ENCODE assay signal across 8 cellular contexts in the genomic region with DNA sequence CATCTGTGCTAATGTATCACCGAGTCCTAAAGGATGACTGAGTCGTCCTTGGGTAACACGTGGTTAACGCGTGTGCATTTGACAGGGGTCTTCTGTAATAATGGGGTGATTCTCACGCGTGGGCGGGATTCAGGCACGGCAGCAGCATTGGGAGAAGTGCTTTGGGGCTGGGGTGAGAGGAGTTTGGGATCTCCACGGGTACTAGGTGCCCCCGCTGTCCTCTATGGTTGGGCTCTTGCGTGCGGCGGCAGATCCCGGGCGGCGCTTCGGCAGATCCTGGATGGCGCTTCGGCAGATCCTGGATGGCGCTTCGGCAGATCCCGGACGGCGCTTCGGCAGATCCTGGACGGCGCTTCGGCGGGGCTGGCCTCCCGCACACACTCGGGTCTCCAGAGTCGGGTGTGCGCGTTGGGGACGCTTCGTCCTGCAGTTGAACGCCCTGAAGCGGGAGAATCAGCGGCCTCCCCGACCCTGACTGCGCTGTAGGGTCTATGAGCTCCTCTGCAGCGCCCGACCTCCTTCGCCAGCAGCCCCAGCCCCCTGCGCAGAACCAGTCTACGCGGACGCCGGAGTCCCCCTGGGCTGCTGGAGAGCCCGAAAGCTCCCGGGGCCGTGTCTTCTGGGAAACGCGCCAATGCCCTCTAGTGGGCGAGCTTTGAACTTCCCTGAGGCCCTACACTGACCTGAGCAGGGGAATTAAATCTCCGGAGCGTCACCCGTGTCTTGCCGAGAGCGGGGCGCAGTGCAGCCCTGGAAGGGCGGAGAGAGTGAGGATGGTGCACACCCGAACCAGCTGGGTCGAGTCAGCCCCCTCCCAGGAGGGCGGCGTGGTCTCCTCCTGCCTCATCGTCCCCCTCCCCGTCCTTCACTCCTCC. TPM values are rescaled to one million over a fixed set of nuclear protein-coding genes. Genes with fewer than 3 reads are reported as not detected.
A peak's percentile ranks its signal among the peaks of the same experiment; 100 is the strongest.
DNase-seq lines count a peak whose midpoint lies in the region; ATAC-seq, FAIRE-seq and TF ChIP-seq lines count a peak whose summit lies in the region.

No MANE protein-coding gene starts in this region.

- peak; percentile 82 for DNase-seq in ELR (ENCODE audit: low read depth)
- DNase-seq in NCI-H146 treated with DMSO at 0.1 percent for 48 hours (lab: John Stamatoyannopoulos, UW; ENCODE audit: unreplicated experiment), result peak; percentile 82
- peak; percentile 48 to 78 (median 68) for DNase-seq in T-helper 2 cell
- DNase-seq in ascending aorta (ENCODE audit: low spot score in 2 of 2), result peak in 1 of 2 donors; percentile 90
- peak; percentile 93 for DNase-seq in hepatic stellate cell (ENCODE audit: low spot score)
- DNase-seq in urothelium cell line (ENCODE audit: low spot score), result peak; percentile 93

- no peaks in the 10 kb centered on the region for H3K9me3 ChIP-seq in ascending aorta

- H3K36me3 ChIP-seq in ascending aorta (no peaks in the 10 kb centered on the region), rectal smooth muscle tissue (ENCODE audit: control insufficient read depth, insufficient read depth, low read length) (no peaks in the 10 kb centered on the region)

- no peak overlapping the region for H3K27ac ChIP-seq in ascending aorta
- no peak overlapping the region for H3K27ac ChIP-seq in rectal smooth muscle tissue (ENCODE audit: low read depth, low read length)

- no peak overlapping the region for H3K9ac ChIP-seq in rectal smooth muscle tissue (ENCODE audit: low read length)

- peak; percentile 77 to 92 (median 84) for TF ChIP-seq CTCF in ascending aorta (IDR thresholded peaks at IDR 0.05)

- H3K4me3 ChIP-seq in ascending aorta, result peak overlapping the region; percentile 53 to 65
- H3K4me3 ChIP-seq in rectal smooth muscle tissue (ENCODE audit: low read length), result peak overlapping the region; percentile 61

- H3K27me3 ChIP-seq in ascending aorta (no peaks in the 10 kb centered on the region), rectal smooth muscle tissue (ENCODE audit: control insufficient read depth, insufficient read depth, low read length) (peaks cover 9% of the 10 kb centered on the region)

- peak; percentile 94 for ATAC-seq in HG02678 (IDR thresholded peaks at IDR 0.05; ENCODE audit: unreplicated experiment)

- intact Hi-C loops in ascending aorta (cut with DNase I), result loop anchor here (1.0 to 2.0 kb wide), 2 partner anchors 97 to 142 kb away; no protein-coding TSS in a partner anchor

- no peak for FAIRE-seq in urothelium cell line (lab: Jason Lieb, UNC)

- H3K4me1 ChIP-seq in ascending aorta, result peaks cover 0 to 5% of the 10 kb centered on the region in 2 donors
- H3K4me1 ChIP-seq in rectal smooth muscle tissue (ENCODE audit: control insufficient read depth, insufficient read depth, low read length), result peaks cover 2% of the 10 kb centered on the region

RNA-seq across cellular contexts. Expression of a gene that starts 48.1 kb away (rescaled TPM):
- 1.2 TPM for total RNA-seq in ascending aorta
